ENCODE assay signal across 8 cellular contexts in the genomic region with DNA sequence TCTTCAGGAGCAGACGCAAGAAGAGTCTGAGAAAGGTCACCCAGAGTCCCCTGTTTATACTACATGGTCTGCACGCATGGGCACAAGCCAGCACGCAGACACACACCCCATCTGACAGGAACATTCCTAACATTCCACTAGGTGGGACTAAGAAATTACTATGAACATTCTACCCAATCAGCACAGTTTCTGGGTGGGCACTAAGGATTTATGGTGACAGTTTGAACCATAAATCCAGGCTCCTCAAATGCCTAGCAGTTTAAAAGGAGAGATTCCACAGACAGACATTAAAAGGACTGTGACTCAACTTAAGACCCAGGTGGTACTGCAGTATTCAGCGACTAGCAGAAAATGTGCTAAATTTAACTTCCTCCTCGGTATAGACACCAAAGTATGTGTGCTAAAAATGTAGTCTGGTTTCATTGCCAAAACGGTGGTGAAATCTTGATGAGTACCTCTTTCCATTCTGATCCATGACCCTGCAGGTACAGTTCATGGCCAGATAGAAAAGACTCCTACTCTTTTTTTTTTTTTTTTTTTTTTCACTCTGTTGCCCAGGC. TPM values are rescaled to one million over a fixed set of nuclear protein-coding genes. Genes with fewer than 3 reads are reported as not detected.
DNase-seq lines count a peak whose midpoint lies in the region; FAIRE-seq and TF ChIP-seq lines count a peak whose summit lies in the region.

No MANE protein-coding gene starts in this region.

- CTCF ChIA-PET in endothelial cell of umbilical vein (lab: Charles Lee) (interaction anchor here (1.2 to 1.4 kb wide), 3 partner anchors 15 to 238 kb away, joined by 3 to 5 read pairs (median 3); no protein-coding TSS in a partner anchor), GM10248 (lab: Yijun Ruan, JAX) (no interaction called here)

- H3K4me2 ChIP-seq in endothelial cell of umbilical vein (ENCODE audit: insufficient read depth, low read length), result peak overlapping the region; percentile 26
- H3K4me2 ChIP-seq in osteoblast (ENCODE audit: insufficient read depth, low read length), result peak overlapping the region; percentile 46

- H3K27me3 ChIP-seq in endothelial cell of umbilical vein (ENCODE audit: control insufficient read depth in 2 of 2, insufficient read depth in 2 of 2, low read length in 2 of 2), result no peaks in the 10 kb centered on the region
- H3K27me3 ChIP-seq in osteoblast (ENCODE audit: insufficient read depth, low read length), result no peaks in the 10 kb centered on the region

- H3K79me2 ChIP-seq in endothelial cell of umbilical vein (ENCODE audit: control insufficient read depth, insufficient read depth, low read length) (no peaks in the 10 kb centered on the region), osteoblast (ENCODE audit: insufficient read depth, low read length) (no peaks in the 10 kb centered on the region)

- dilution Hi-C loops in endothelial cell of umbilical vein (cut with MboI; ENCODE audit: extremely low pct_ligation_motif_present, low sequenced_read_pairs), result no loop called here

- peak; percentile 48 for DNase-seq in G401 (ENCODE audit: low spot score)
- peak; percentile 63 for DNase-seq in MV-4-11 (lab: John Stamatoyannopoulos, UW)
- peak; percentile 99 for DNase-seq in endothelial cell of umbilical vein (ENCODE audit: low read depth, low spot score)
- peak; percentile 88 for DNase-seq in osteoblast (ENCODE audit: insufficient read length, low spot score, missing footprints)
- DNase-seq in cerebellar nuclear complex (lab: John Stamatoyannopoulos, UW), result no peak
- no peak for DNase-seq in NK-92 treated with Interleukin-12 subunit alpha and Interleukin-12 subunit beta, amount 100 ng/mL, for 24 hours (lab: John Stamatoyannopoulos, UW)
- no peak for DNase-seq in GM10248 (ENCODE audit: extremely low spot score)
- no peak for DNase-seq in NCI-H1436 treated with DMSO at 0.1 percent for 48 hours (lab: John Stamatoyannopoulos, UW)

- H3K27ac ChIP-seq in endothelial cell of umbilical vein (ENCODE audit: insufficient read depth, low read depth, low read length) (peak overlapping the region; percentile 91), osteoblast (ENCODE audit: low read depth, low read length) (peak overlapping the region; percentile 94)

- TF ChIP-seq POLR2A in endothelial cell of umbilical vein (IDR thresholded peaks at IDR 0.05; ENCODE audit: low read depth, low read length), result peak; percentile 56

- intact Hi-C loops in endothelial cell of umbilical vein (cut with micrococcal nuclease), result loop anchor here (1.0 kb wide), 8 partner anchors 16 to 237 kb away; partner anchors contain the start of genes ABHD4 and DAD1

- H3K9ac ChIP-seq in endothelial cell of umbilical vein (replicated peaks; ENCODE audit: extremely low read depth, insufficient read depth, low read length), result peak overlapping the region; percentile 56

- H4K20me1 ChIP-seq in endothelial cell of umbilical vein (replicated peaks; ENCODE audit: control insufficient read depth, extremely low read depth, insufficient read depth, low read length) (no peaks in the 10 kb centered on the region), osteoblast (ENCODE audit: insufficient read depth, low read length) (no peaks in the 10 kb centered on the region)

- H3K9me3 ChIP-seq in endothelial cell of umbilical vein (replicated peaks; ENCODE audit: control insufficient read depth, insufficient read depth, low read length) (no peaks in the 10 kb centered on the region), osteoblast (ENCODE audit: low read depth, low read length) (no peaks in the 10 kb centered on the region)

- POLR2A ChIA-PET in endothelial cell of umbilical vein (lab: Charles Lee), result interaction anchor here (0.7 kb wide), 1 partner anchor 32 kb away, joined by 10 read pairs; no protein-coding TSS in a partner anchor
- POLR2A ChIA-PET in GM10248 (lab: Yijun Ruan, JAX), result interaction anchor here (0.6 kb wide), 1 partner anchor 9 kb away, joined by 3 read pairs; no protein-coding TSS in a partner anchor

- no peak overlapping the region for H2AFZ ChIP-seq in endothelial cell of umbilical vein (ENCODE audit: low read depth, low read length)
- no peak overlapping the region for H2AFZ ChIP-seq in osteoblast (ENCODE audit: low read length)

- H3K4me3 ChIP-seq in endothelial cell of umbilical vein (replicated peaks in 1 of 3; ENCODE audit: insufficient read depth in 1 of 3, low read depth in 1 of 3, low read length in 3 of 3) (no peak overlapping the region), osteoblast (ENCODE audit: insufficient read depth, low read length) (no peak overlapping the region)

- FAIRE-seq in endothelial cell of umbilical vein (lab: Jason Lieb, UNC), result peak; percentile 95

- in situ Hi-C loops in G401 (cut with HindIII; ENCODE audit: low sequenced_read_pairs), result no loop called here

- peaks cover 20% of the 10 kb centered on the region for H3K4me1 ChIP-seq in endothelial cell of umbilical vein (ENCODE audit: control insufficient read depth, extremely low read depth, insufficient read depth, low read length)
- H3K4me1 ChIP-seq in osteoblast (ENCODE audit: insufficient read depth, low read length), result peaks cover 15% of the 10 kb centered on the region

- no peak for TF ChIP-seq CTCF in endothelial cell of umbilical vein (IDR thresholded peaks at IDR 0.05; ENCODE audit: extremely low read depth in 1 of 2, insufficient read depth in 1 of 2, low read depth in 1 of 2, low read length in 2 of 2)
- no peak for TF ChIP-seq CTCF in osteoblast (IDR thresholded peaks at IDR 0.05; ENCODE audit: extremely low read depth, low read depth, low read length)
- no peak for TF ChIP-seq CTCF in GM10248 (IDR thresholded peaks at IDR 0.05; ENCODE audit: control extremely low read depth, extremely low read depth, low read depth, missing control alignments)

- H3K36me3 ChIP-seq in endothelial cell of umbilical vein (ENCODE audit: control insufficient read depth in 2 of 2, extremely low read depth in 1 of 2, insufficient read depth in 2 of 2, low read length in 2 of 2), result peaks cover 12 to 20% of the 10 kb centered on the region in 2 experiments
- H3K36me3 ChIP-seq in osteoblast (ENCODE audit: insufficient read depth, low read length), result peaks cover 29% of the 10 kb centered on the region

- H3K9me1 ChIP-seq in endothelial cell of umbilical vein (replicated peaks; ENCODE audit: control insufficient read depth, extremely low read depth, insufficient read depth, low read length), result no peaks in the 10 kb centered on the region

- BruUV-seq in endothelial cell of umbilical vein (replicated peaks; lab: Mats Ljungman, UMichigan), result no TSS peak

TF ChIP-seq in endothelial cell of umbilical vein, 7 proteins besides CTCF, POLR2A, EP300 and RAD21:
- peak; percentile 44 for TF ChIP-seq JUN (IDR thresholded peaks at IDR 0.05; ENCODE audit: borderline replicate concordance, insufficient read depth, insufficient read length, low read depth)
- TF ChIP-seq FOS (IDR thresholded peaks at IDR 0.05; ENCODE audit: borderline replicate concordance, insufficient read depth, low read length), result no peak
- peak; percentile 75 for TF ChIP-seq MAX (IDR thresholded peaks at IDR 0.05; ENCODE audit: insufficient read depth, insufficient read length)
- no peak for TF ChIP-seq GATA2 (IDR thresholded peaks at IDR 0.05; ENCODE audit: insufficient read depth, insufficient read length, low read depth, low read length)

RNA-seq across cellular contexts. Expression of gene ABHD4, which starts 16.2 kb away (rescaled TPM):
- 8.1 and 8.9 TPM in 2 replicates for total RNA-seq in G401 (2014; rRNA removed; shearing (Covaris generic))
- 22.4 and 34.8 TPM in 2 replicates for total RNA-seq in endothelial cell of umbilical vein
- 45.5 and 50.7 TPM in 2 replicates for polyA plus RNA-seq in endothelial cell of umbilical vein
- 38.4 and 40.3 TPM in 2 replicates for polyA plus RNA-seq in endothelial cell of umbilical vein (2011; cell fraction: cytosol; rRNA removed)
- polyA plus RNA-seq in endothelial cell of umbilical vein (2011; cell fraction: nucleus; rRNA removed), result 29.8 and 32.5 TPM in 2 replicates
- polyA plus RNA-seq in endothelial cell of umbilical vein (2012), result 19.0 and 22.3 TPM in 2 replicates
- 37.4 and 42.0 TPM in 2 replicates for polyA minus RNA-seq in endothelial cell of umbilical vein
- polyA minus RNA-seq in endothelial cell of umbilical vein (2011; cell fraction: cytosol; rRNA and poly(A)+ RNA removed), result 13.6 TPM
- 22.1 and 23.2 TPM in 2 replicates for polyA minus RNA-seq in endothelial cell of umbilical vein (2011; cell fraction: nucleus; rRNA and poly(A)+ RNA removed)
- total RNA-seq in osteoblast, result 52.1 and 54.2 TPM in 2 replicates

RNA-seq across cellular contexts. Expression of gene DAD1, which starts 25.3 kb away (rescaled TPM):
- 381 and 389 TPM in 2 replicates for total RNA-seq in G401 (2014; rRNA removed; shearing (Covaris generic))
- 299 and 304 TPM in 2 replicates for total RNA-seq in endothelial cell of umbilical vein
- 1,220 and 1,227 TPM in 2 replicates for polyA plus RNA-seq in endothelial cell of umbilical vein
- 702 and 733 TPM in 2 replicates for polyA plus RNA-seq in endothelial cell of umbilical vein (2011; cell fraction: cytosol; rRNA removed)
- polyA plus RNA-seq in endothelial cell of umbilical vein (2011; cell fraction: nucleus; rRNA removed), result 214 and 235 TPM in 2 replicates
- polyA plus RNA-seq in endothelial cell of umbilical vein (2012), result 355 and 418 TPM in 2 replicates
- 446 and 484 TPM in 2 replicates for polyA minus RNA-seq in endothelial cell of umbilical vein
- polyA minus RNA-seq in endothelial cell of umbilical vein (2011; cell fraction: cytosol; rRNA and poly(A)+ RNA removed), result 77.6 TPM
- 62.2 and 65.6 TPM in 2 replicates for polyA minus RNA-seq in endothelial cell of umbilical vein (2011; cell fraction: nucleus; rRNA and poly(A)+ RNA removed)
- 213 and 272 TPM in 2 replicates for total RNA-seq in osteoblast

RNA-seq across cellular contexts. Expression of gene OR6J1, which starts 29.8 kb away (rescaled TPM):
- not detected in 2 replicates for total RNA-seq in G401 (2014; rRNA removed; shearing (Covaris generic))
- total RNA-seq in endothelial cell of umbilical vein, result not detected in 2 replicates
- not detected in 2 replicates for polyA plus RNA-seq in endothelial cell of umbilical vein
- polyA plus RNA-seq in endothelial cell of umbilical vein (2011; cell fraction: cytosol; rRNA removed), result not detected in 2 replicates
- polyA plus RNA-seq in endothelial cell of umbilical vein (2011; cell fraction: nucleus; rRNA removed), result not detected in 2 replicates
- polyA plus RNA-seq in endothelial cell of umbilical vein (2012), result not detected in 2 replicates
- 0.10 TPM in 1 of 2 replicates, not detected in the other for polyA minus RNA-seq in endothelial cell of umbilical vein
- polyA minus RNA-seq in endothelial cell of umbilical vein (2011; cell fraction: cytosol; rRNA and poly(A)+ RNA removed), result not detected
- polyA minus RNA-seq in endothelial cell of umbilical vein (2011; cell fraction: nucleus; rRNA and poly(A)+ RNA removed), result not detected in 2 replicates
- total RNA-seq in osteoblast, result not detected in 2 replicates

Comparison
In these comparisons a context has a peak if more than half of its experiments do, and no peak if none do; other contexts are left out.
1. DNase-seq: peak in G401 (single experiment), MV-4-11 (single experiment), endothelial cell of umbilical vein (single experiment) and osteoblast (single experiment); none in cerebellar nuclear complex (0 of 2), NK-92 treated with Interleukin-12 subunit alpha and Interleukin-12 subunit beta, amount 100 ng/mL, for 24 hours (single experiment), GM10248 (single experiment) and NCI-H1436 treated with DMSO at 0.1 percent for 48 hours (single experiment).